ENCODE assay signal across 32 cellular contexts in genomic region chr6:142171351-142171750, GRCh38. TPM values are rescaled to one million over a fixed set of nuclear protein-coding genes. Genes with fewer than 3 reads are reported as not detected.
"Had no signal": no experiment of that assay in that cellular context is flagged by ENCODE, and none has a peak within 500 bp of the region (broad histone marks: within the 10 kb centered on the region; RNA-seq: fewer than 3 reads in every experiment).

No MANE protein-coding gene starts in this region.

- H2AFZ ChIP-seq: parathyroid adenoma had no signal

- ATAC-seq: foreskin keratinocyte; heart right ventricle; left cardiac atrium; lower lobe of right lung; natural killer cell; sciatic nerve; stimulated activated memory B cell treated with anti-CD40 and anti-IgM and Interleukin-4, amounts not matched to agents 10 μg/mL and 1 μg/mL and 100 μg/mL, for 72 hours; stimulated activated naive CD8-positive, alpha-beta T cell treated with anti-CD3 and anti-CD28 coated beads, Interleukin-15, Interleukin-2, amounts not matched to agents 100 U/mL and 50 U/mL, for 24 hours had no signal

- H3K27ac ChIP-seq: colonic mucosa, esophagus muscularis mucosa, foreskin keratinocyte, heart right ventricle, left ventricle myocardium inferior, lower lobe of right lung, parathyroid adenoma, testis, tibial nerve, upper lobe of left lung had no signal

- H3K4me1 ChIP-seq: colonic mucosa, esophagus muscularis mucosa, foreskin keratinocyte, left ventricle myocardium inferior, lower lobe of right lung, parathyroid adenoma, testis, upper lobe of left lung had no signal

- H3K27me3 ChIP-seq: colonic mucosa, esophagus muscularis mucosa, foreskin keratinocyte, heart right ventricle, testis, tibial nerve, upper lobe of left lung had no signal

- H3K79me2 ChIP-seq: parathyroid adenoma had no signal

- FAIRE-seq: endothelial cell of umbilical vein, islet of Langerhans, urothelium cell line had no signal

- H3K9me3 ChIP-seq: colonic mucosa, esophagus muscularis mucosa, heart right ventricle, left ventricle myocardium inferior, lower lobe of right lung, testis, tibial nerve, upper lobe of left lung had no signal

- H3K4me3 ChIP-seq: colonic mucosa, esophagus muscularis mucosa, heart right ventricle, left ventricle myocardium inferior, lower lobe of right lung, testis, tibial nerve, upper lobe of left lung had no signal

- H3K9ac ChIP-seq: parathyroid adenoma had no signal

- DNase-seq: colonic mucosa; effector memory CD4-positive, alpha-beta T cell; foreskin keratinocyte; glutamatergic neuron; heart right ventricle; hippocampal formation; left cardiac atrium; left ventricle myocardium inferior; lower lobe of right lung; natural killer cell; occipital lobe; stimulated activated CD4-positive, alpha-beta T cell treated with anti-CD3 and anti-CD28 coated beads, Interleukin-2, amount 100 ng/mL, for 24 hours; stimulated activated CD4-positive, alpha-beta T cell treated with anti-CD3 and anti-CD28 coated beads, Interleukin-4, amount 100 ng/mL, for 24 hours; stimulated activated naive CD8-positive, alpha-beta T cell treated with anti-CD3 and anti-CD28 coated beads, Interleukin-15, Interleukin-2, amounts not matched to agents 100 U/mL and 50 U/mL, for 24 hours; substantia nigra; testis; upper lobe of left lung had no signal

RNA-seq across cellular contexts. Expression of gene NMBR, which starts 24.4 kb away (rescaled TPM):
- total RNA-seq: chondrocyte, colonic mucosa, endothelial cell of umbilical vein, epithelial cell of proximal tubule, esophagus muscularis mucosa, fibroblast of lung, foreskin keratinocyte, heart right ventricle, kidney epithelial cell, left cardiac atrium, left ventricle myocardium inferior, lower lobe of right lung, mesenteric fat pad, natural killer cell, upper lobe of left lung had no signal
- polyA plus RNA-seq: endothelial cell of umbilical vein, foreskin keratinocyte, heart right ventricle, neural cell had no signal

RNA-seq across cellular contexts. Expression of gene GJE1, which starts 38.6 kb away (rescaled TPM):
- total RNA-seq: chondrocyte, colonic mucosa, endothelial cell of umbilical vein, epithelial cell of proximal tubule, esophagus muscularis mucosa, fibroblast of lung, foreskin keratinocyte, heart right ventricle, kidney epithelial cell, left cardiac atrium, left ventricle myocardium inferior, lower lobe of right lung, mesenteric fat pad, natural killer cell, occipital lobe, progenitor cell of endocrine pancreas, sciatic nerve, testis, tibial nerve, upper lobe of left lung had no signal
- polyA plus RNA-seq: endothelial cell of umbilical vein, fibroblast of lung, foreskin keratinocyte, heart right ventricle, neural cell had no signal
